Comparison of ENCODE assay signal across 9 cellular contexts in the genomic region with DNA sequence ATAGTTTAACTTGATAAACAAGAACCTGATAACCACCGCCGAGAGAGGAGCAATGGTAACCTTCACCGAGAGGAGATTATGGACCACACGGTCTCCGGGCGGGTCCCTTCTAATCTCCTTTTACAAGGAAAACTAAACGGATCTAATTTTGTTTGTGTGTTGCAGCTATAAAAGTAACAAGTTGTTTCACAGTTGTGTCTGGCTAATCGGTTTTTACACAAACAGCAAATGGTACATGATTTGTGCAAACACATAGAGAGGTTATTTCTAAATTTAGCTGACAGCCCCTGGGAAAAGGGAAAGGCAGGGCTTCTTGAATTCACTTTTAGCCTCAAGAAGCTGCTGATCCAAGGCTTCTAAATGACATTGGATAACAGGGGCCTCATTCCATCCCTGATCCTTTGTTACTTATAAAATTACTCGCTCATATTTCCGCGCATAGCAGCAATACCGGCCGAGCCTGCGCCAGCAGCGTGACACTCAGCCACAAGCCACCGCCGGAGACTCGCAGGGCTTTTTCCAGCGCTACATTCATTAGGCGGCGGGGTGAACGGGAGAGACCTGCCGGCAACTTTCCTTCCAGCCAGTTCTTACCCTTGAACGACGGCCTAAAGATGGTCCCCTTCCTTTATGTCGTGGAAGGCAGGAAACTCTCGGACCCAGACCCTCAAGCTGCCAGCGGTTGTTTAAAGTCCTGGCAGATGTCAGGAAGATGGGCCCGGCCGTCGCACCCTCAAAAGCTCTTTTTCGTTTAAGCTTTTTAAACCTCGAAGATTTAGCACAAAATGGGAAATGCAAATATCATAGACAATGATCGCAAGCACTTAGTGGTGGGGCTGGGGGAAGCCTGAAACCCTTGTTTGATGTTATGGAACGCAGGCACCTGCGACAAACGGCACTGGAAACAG. TPM values are rescaled to one million over a fixed set of nuclear protein-coding genes. Genes with fewer than 3 reads are reported as not detected.
DNase-seq lines count a peak whose midpoint lies in the region; ATAC-seq and TF ChIP-seq lines count a peak whose summit lies in the region.
"Had no signal": no experiment of that assay in that cellular context is flagged by ENCODE, and none has a peak within 500 bp of the region (broad histone marks: within the 10 kb centered on the region; RNA-seq: fewer than 3 reads in every experiment).

No MANE protein-coding gene starts in this region.

- intact Hi-C loops in activated naive CD4-positive, alpha-beta T cell treated with anti-CD3 and anti-CD28 coated beads for 36 hours (cut with micrococcal nuclease) = loop anchor here (1.0 to 10.0 kb wide), 6 partner anchors 8 to 542 kb away; a partner anchor contains a TSS

- peaks cover 59% of the 10 kb centered on the region for H3K27me3 Mint-ChIP-seq in activated naive CD4-positive, alpha-beta T cell treated with anti-CD3 and anti-CD28 coated beads, Interleukin-2, amount 50 U/mL, for 24 hours
- H3K27me3 Mint-ChIP-seq in activated naive CD4-positive, alpha-beta T cell treated with anti-CD3 and anti-CD28 coated beads for 36 hours (ENCODE audit: low read depth) = peaks cover 68% of the 10 kb centered on the region
- H3K27me3 Mint-ChIP-seq in endothelial cell (ENCODE audit: unreplicated experiment) = peaks cover 37% of the 10 kb centered on the region

- CTCF ChIA-PET in activated naive CD4-positive, alpha-beta T cell treated with anti-CD3 and anti-CD28 coated beads for 36 hours (lab: Charles Lee) = interaction anchor here (0.6 to 2.1 kb wide), 4 partner anchors 10 to 110 kb away, joined by 3 to 12 read pairs (median 3); no protein-coding TSS in a partner anchor

- ATAC-seq in stimulated activated effector memory CD8-positive, alpha-beta T cell treated with anti-CD3 and anti-CD28 coated beads, Interleukin-12 subunit alpha, Interleukin-12 subunit beta, amount 100 ng/mL, for 72 hours = no peak
- ATAC-seq in HG02759 (IDR thresholded peaks at IDR 0.05; ENCODE audit: unreplicated experiment) (no peak), GM18868 (IDR thresholded peaks at IDR 0.05; ENCODE audit: unreplicated experiment) (no peak)

- TF ChIP-seq CTCF in endothelial cell (IDR thresholded peaks at IDR 0.05; ENCODE audit: unreplicated experiment) = no peak

- no peak overlapping the region for H3K4me3 Mint-ChIP-seq in activated naive CD4-positive, alpha-beta T cell treated with anti-CD3 and anti-CD28 coated beads, Interleukin-2, amount 50 U/mL, for 24 hours
- no peak overlapping the region for H3K4me3 Mint-ChIP-seq in activated naive CD4-positive, alpha-beta T cell treated with anti-CD3 and anti-CD28 coated beads for 36 hours
- no peak overlapping the region for H3K4me3 Mint-ChIP-seq in endothelial cell (ENCODE audit: unreplicated experiment)
- no peak overlapping the region for H3K4me3 Mint-ChIP-seq in stimulated activated effector memory CD8-positive, alpha-beta T cell treated with anti-CD3 and anti-CD28 coated beads, Interleukin-12 subunit alpha, Interleukin-12 subunit beta, amount 100 ng/mL, for 72 hours

- peaks cover 30% of the 10 kb centered on the region for H3K4me1 Mint-ChIP-seq in activated naive CD4-positive, alpha-beta T cell treated with anti-CD3 and anti-CD28 coated beads, Interleukin-2, amount 50 U/mL, for 24 hours
- H3K4me1 Mint-ChIP-seq in activated naive CD4-positive, alpha-beta T cell treated with anti-CD3 and anti-CD28 coated beads for 36 hours (ENCODE audit: low read depth) = peaks cover 28% of the 10 kb centered on the region
- H3K4me1 Mint-ChIP-seq in endothelial cell (ENCODE audit: unreplicated experiment) = peaks cover 26% of the 10 kb centered on the region
- peaks cover 28% of the 10 kb centered on the region for H3K4me1 Mint-ChIP-seq in stimulated activated effector memory CD8-positive, alpha-beta T cell treated with anti-CD3 and anti-CD28 coated beads, Interleukin-12 subunit alpha, Interleukin-12 subunit beta, amount 100 ng/mL, for 72 hours

- H3K27ac Mint-ChIP-seq in activated naive CD4-positive, alpha-beta T cell treated with anti-CD3 and anti-CD28 coated beads, Interleukin-2, amount 50 U/mL, for 24 hours = peak overlapping the region; percentile 30
- no peak overlapping the region for H3K27ac Mint-ChIP-seq in activated naive CD4-positive, alpha-beta T cell treated with anti-CD3 and anti-CD28 coated beads for 36 hours
- H3K27ac Mint-ChIP-seq in endothelial cell (ENCODE audit: unreplicated experiment) = no peak overlapping the region
- H3K27ac Mint-ChIP-seq in stimulated activated effector memory CD8-positive, alpha-beta T cell treated with anti-CD3 and anti-CD28 coated beads, Interleukin-12 subunit alpha, Interleukin-12 subunit beta, amount 100 ng/mL, for 72 hours = peak overlapping the region; percentile 29

- peaks cover 6% of the 10 kb centered on the region for H3K36me3 Mint-ChIP-seq in activated naive CD4-positive, alpha-beta T cell treated with anti-CD3 and anti-CD28 coated beads, Interleukin-2, amount 50 U/mL, for 24 hours
- no peaks in the 10 kb centered on the region for H3K36me3 Mint-ChIP-seq in activated naive CD4-positive, alpha-beta T cell treated with anti-CD3 and anti-CD28 coated beads for 36 hours (ENCODE audit: low read depth)
- peaks cover 4% of the 10 kb centered on the region for H3K36me3 Mint-ChIP-seq in endothelial cell (ENCODE audit: low read depth, unreplicated experiment)
- peaks cover 23% of the 10 kb centered on the region for H3K36me3 Mint-ChIP-seq in stimulated activated effector memory CD8-positive, alpha-beta T cell treated with anti-CD3 and anti-CD28 coated beads, Interleukin-12 subunit alpha, Interleukin-12 subunit beta, amount 100 ng/mL, for 72 hours

- H3K9me3 Mint-ChIP-seq in activated naive CD4-positive, alpha-beta T cell treated with anti-CD3 and anti-CD28 coated beads, Interleukin-2, amount 50 U/mL, for 24 hours = peaks cover 5% of the 10 kb centered on the region
- no peaks in the 10 kb centered on the region for H3K9me3 Mint-ChIP-seq in activated naive CD4-positive, alpha-beta T cell treated with anti-CD3 and anti-CD28 coated beads for 36 hours
- no peaks in the 10 kb centered on the region for H3K9me3 Mint-ChIP-seq in endothelial cell (ENCODE audit: unreplicated experiment)
- peaks cover 5% of the 10 kb centered on the region for H3K9me3 Mint-ChIP-seq in stimulated activated effector memory CD8-positive, alpha-beta T cell treated with anti-CD3 and anti-CD28 coated beads, Interleukin-12 subunit alpha, Interleukin-12 subunit beta, amount 100 ng/mL, for 72 hours

- DNase-seq in activated naive CD4-positive, alpha-beta T cell treated with anti-CD3 and anti-CD28 coated beads for 36 hours = no peak
- DNase-seq in NCI-H82 (lab: John Stamatoyannopoulos, UW) (peak; percentile 72), endothelial cell (ENCODE audit: low spot score) (peak; percentile 34), SHP77 (lab: John Stamatoyannopoulos, UW) (no peak)
- DNase-seq in stimulated activated effector memory CD8-positive, alpha-beta T cell treated with anti-CD3 and anti-CD28 coated beads, Interleukin-12 subunit alpha, Interleukin-12 subunit beta, amount 100 ng/mL, for 72 hours (ENCODE audit: low spot score in 2 of 2) = no peak

RNA-seq across cellular contexts. Expression of a gene that starts 4.4 kb away (rescaled TPM):
- total RNA-seq in activated naive CD4-positive, alpha-beta T cell treated with anti-CD3 and anti-CD28 coated beads for 36 hours = not detected
- total RNA-seq in endothelial cell (ENCODE audit: unreplicated experiment) = 0.26 TPM
- total RNA-seq: T-helper 1 cell treated with Interleukin-12 subunit alpha and Interleukin-12 subunit beta and Interleukin-4 antibody, amounts not matched to agents 30 ng/mL and 1 ng/mL, for 36 hours had no signal

RNA-seq across cellular contexts. Expression of a gene that starts 40.7 kb away (rescaled TPM):
- total RNA-seq in activated naive CD4-positive, alpha-beta T cell treated with anti-CD3 and anti-CD28 coated beads for 36 hours = 10 to 100 TPM; 11.0 to 13.5 TPM
- 14.9 TPM for total RNA-seq in endothelial cell (ENCODE audit: unreplicated experiment)

Comparison
In these comparisons a context has a peak if more than half of its experiments do, and no peak if none do; other contexts are left out.
1. H3K27ac Mint-ChIP-seq: peak in activated naive CD4-positive, alpha-beta T cell treated with anti-CD3 and anti-CD28 coated beads, Interleukin-2, amount 50 U/mL, for 24 hours (single experiment) and stimulated activated effector memory CD8-positive, alpha-beta T cell treated with anti-CD3 and anti-CD28 coated beads, Interleukin-12 subunit alpha, Interleukin-12 subunit beta, amount 100 ng/mL, for 72 hours (single experiment); none in activated naive CD4-positive, alpha-beta T cell treated with anti-CD3 and anti-CD28 coated beads for 36 hours (single experiment) and endothelial cell (single experiment).
2. DNase-seq: peak in NCI-H82 (single experiment) and endothelial cell (single experiment); none in activated naive CD4-positive, alpha-beta T cell treated with anti-CD3 and anti-CD28 coated beads for 36 hours (single experiment), stimulated activated effector memory CD8-positive, alpha-beta T cell treated with anti-CD3 and anti-CD28 coated beads, Interleukin-12 subunit alpha, Interleukin-12 subunit beta, amount 100 ng/mL, for 72 hours (0 of 2) and SHP77 (0 of 2).